Comparison of ENCODE assay signal across 15 cellular contexts in the genomic region with DNA sequence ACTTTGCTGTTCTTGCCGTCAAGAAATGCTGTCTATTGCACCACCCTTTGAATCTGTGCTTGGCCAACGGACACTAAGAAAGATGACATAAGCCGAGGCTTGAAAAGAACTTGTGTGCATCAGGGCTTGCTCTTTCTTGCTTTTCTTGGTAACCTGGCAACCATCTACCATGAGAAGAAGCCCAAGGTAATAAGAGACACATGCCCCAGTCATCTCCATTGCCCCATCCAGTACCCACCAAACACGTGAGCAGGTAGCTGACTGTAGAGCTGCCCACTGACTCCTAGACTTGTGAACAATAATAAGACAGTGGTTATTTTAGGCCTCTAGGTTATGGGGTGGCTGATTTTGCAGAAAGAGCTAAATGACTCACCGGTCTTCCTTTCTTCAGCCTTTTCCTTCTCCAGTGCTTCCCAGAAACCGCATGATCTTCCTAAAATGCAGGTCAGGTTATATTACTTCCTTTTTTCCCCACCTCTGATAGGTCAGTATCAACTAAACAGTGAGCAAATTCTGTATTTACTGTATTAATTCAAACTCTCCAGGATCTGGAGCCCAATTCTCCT.
"Had no signal": no experiment of that assay in that cellular context is flagged by ENCODE, and none has a peak within 500 bp of the region (broad histone marks: within the 10 kb centered on the region; RNA-seq: fewer than 3 reads in every experiment).

No MANE protein-coding gene starts in this region.

- H3K27ac Mint-ChIP-seq: activated CD4-positive, alpha-beta memory T cell treated with anti-CD3 and anti-CD28 coated beads for 36 hours; endodermal cell; neural progenitor cell; stimulated activated effector memory CD8-positive, alpha-beta T cell treated with anti-CD3 and anti-CD28 coated beads, Interleukin-12 subunit alpha, Interleukin-12 subunit beta, amount 100 ng/mL, for 72 hours had no signal

- H3K4me1 Mint-ChIP-seq: neural progenitor cell had no signal

- H3K36me3 Mint-ChIP-seq: activated CD4-positive, alpha-beta memory T cell treated with anti-CD3 and anti-CD28 coated beads for 36 hours; neural progenitor cell; stimulated activated effector memory CD8-positive, alpha-beta T cell treated with anti-CD3 and anti-CD28 coated beads, Interleukin-12 subunit alpha, Interleukin-12 subunit beta, amount 100 ng/mL, for 72 hours had no signal

- H3K9me3 Mint-ChIP-seq: activated CD4-positive, alpha-beta memory T cell treated with anti-CD3 and anti-CD28 coated beads for 36 hours; endodermal cell; neural progenitor cell; stimulated activated effector memory CD8-positive, alpha-beta T cell treated with anti-CD3 and anti-CD28 coated beads, Interleukin-12 subunit alpha, Interleukin-12 subunit beta, amount 100 ng/mL, for 72 hours had no signal

- H2AFZ ChIP-seq: neural progenitor cell had no signal

- H3K27ac ChIP-seq: neural progenitor cell, right atrium auricular region, thyroid gland, uterus, VCaP had no signal

- H3K4me3 Mint-ChIP-seq: activated CD4-positive, alpha-beta memory T cell treated with anti-CD3 and anti-CD28 coated beads for 36 hours; endodermal cell; neural progenitor cell; stimulated activated effector memory CD8-positive, alpha-beta T cell treated with anti-CD3 and anti-CD28 coated beads, Interleukin-12 subunit alpha, Interleukin-12 subunit beta, amount 100 ng/mL, for 72 hours had no signal

- H3K9ac ChIP-seq: neural progenitor cell had no signal

- H3K4me3 ChIP-seq: neural progenitor cell, right atrium auricular region, smooth muscle cell, thyroid gland, uterus had no signal

- H3K36me3 ChIP-seq: neural progenitor cell, right atrium auricular region, thyroid gland, uterus had no signal

- ATAC-seq: stimulated activated effector memory CD8-positive, alpha-beta T cell treated with anti-CD3 and anti-CD28 coated beads, Interleukin-12 subunit alpha, Interleukin-12 subunit beta, amount 100 ng/mL, for 72 hours had no signal

- DNase-seq: activated CD4-positive, alpha-beta memory T cell treated with anti-CD3 and anti-CD28 coated beads for 36 hours; activated naive CD4-positive, alpha-beta T cell treated with Interleukin-2 at 50 U/mL for 16 hours; activated T-cell treated with anti-CD3 and anti-CD28 coated beads, Interleukin-2, amount 50 U/mL, for 48 hours; central memory CD4-positive, alpha-beta T cell; endodermal cell; islet precursor cell; posterior cingulate gyrus; T-helper 9 cell; thyroid gland; uterus had no signal

- H3K4me2 ChIP-seq: neural progenitor cell, smooth muscle cell had no signal

- H3K4me1 ChIP-seq: neural progenitor cell, uterus had no signal

- H3K9me3 ChIP-seq: right atrium auricular region, thyroid gland, uterus had no signal

- H3K27me3 ChIP-seq: neural progenitor cell, right atrium auricular region, thyroid gland, uterus had no signal
